8 cellular contexts compared by ENCODE assay signal in the genomic region with DNA sequence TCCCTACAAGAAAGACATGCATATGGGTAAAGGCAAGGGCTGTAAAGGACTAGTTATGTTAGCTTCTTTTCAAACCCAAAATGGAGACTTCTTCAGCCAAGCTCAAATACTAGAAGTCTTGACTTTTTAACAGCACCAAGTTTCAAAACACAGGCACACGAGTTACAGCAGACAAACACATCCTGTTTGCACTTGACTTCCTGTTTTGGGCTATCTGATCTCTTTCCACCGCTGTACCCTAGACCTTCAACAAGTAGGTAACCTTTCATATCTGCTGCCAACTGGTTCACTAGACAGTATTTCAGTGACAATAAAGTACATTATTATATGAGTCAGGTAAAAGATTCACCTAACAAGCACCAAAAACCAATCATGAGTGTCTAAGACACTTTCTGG. TPM values are rescaled to one million over a fixed set of nuclear protein-coding genes. Genes with fewer than 3 reads are reported as not detected.
DNase-seq lines count a peak whose midpoint lies in the region; ATAC-seq and TF ChIP-seq lines count a peak whose summit lies in the region.

No MANE protein-coding gene starts in this region.

- DNase-seq in DMS153 (lab: John Stamatoyannopoulos, UW) (peak; percentile 29), MV-4-11 (lab: John Stamatoyannopoulos, UW) (peak; percentile 67), natural killer cell (no peak), DMS 273 treated with DMSO at 0.1 percent for 48 hours (lab: John Stamatoyannopoulos, UW) (no peak), NCI-H345 (lab: John Stamatoyannopoulos, UW) (no peak)
- peak; percentile 79 for DNase-seq in central memory CD4-positive, alpha-beta T cell

- peak overlapping the region; percentile 89 to 99 for H3K27ac Mint-ChIP-seq in natural killer cell

- peak overlapping the region; percentile 84 for H3K4me3 Mint-ChIP-seq in natural killer cell

- H3K9me3 Mint-ChIP-seq in natural killer cell = no peaks in the 10 kb centered on the region

- no peaks in the 10 kb centered on the region for H3K36me3 Mint-ChIP-seq in natural killer cell

- intact Hi-C loops in natural killer cell (cut with micrococcal nuclease) = loop anchor here (1.0 to 2.0 kb wide), 3 partner anchors 12 to 37 kb away; a partner anchor contains a TSS

- H3K4me1 Mint-ChIP-seq in natural killer cell = peaks cover 61 to 68% of the 10 kb centered on the region in 2 donors

- ATAC-seq in GM19468 (IDR thresholded peaks at IDR 0.05; ENCODE audit: extremely low read depth, unreplicated experiment) (peak; percentile 10), natural killer cell (peak; percentile 65 to 84 (median 77)), GM18519 (IDR thresholded peaks at IDR 0.05; ENCODE audit: low FRiP score, unreplicated experiment) (no peak)

- no peak for TF ChIP-seq CTCF in natural killer cell (IDR thresholded peaks at IDR 0.05)

- no peaks in the 10 kb centered on the region for H3K27me3 Mint-ChIP-seq in natural killer cell (ENCODE audit: low read depth in 2 of 2)

RNA-seq across cellular contexts. Expression of a gene that starts 12.3 kb away (rescaled TPM):
- 10 to 100 TPM; 50.0 to 86.6 (median 75.9) TPM for total RNA-seq in natural killer cell

Comparison
In these comparisons a context has a peak if more than half of its experiments do, and no peak if none do; other contexts are left out.
1. DNase-seq: peak in DMS153 (single experiment), MV-4-11 (single experiment) and central memory CD4-positive, alpha-beta T cell (single experiment); none in natural killer cell (single experiment), DMS 273 treated with DMSO at 0.1 percent for 48 hours (single experiment) and NCI-H345 (single experiment).